25 cellular contexts compared by ENCODE assay signal in genomic region chrX:41670108-41670507, GRCh38. TPM values are rescaled to one million over a fixed set of nuclear protein-coding genes. Genes with fewer than 3 reads are reported as not detected.
DNase-seq lines count a peak whose midpoint lies in the region; ATAC-seq, FAIRE-seq and TF ChIP-seq lines count a peak whose summit lies in the region.
"Had no signal": no experiment of that assay in that cellular context is flagged by ENCODE, and none has a peak within 500 bp of the region (broad histone marks: within the 10 kb centered on the region; RNA-seq: fewer than 3 reads in every experiment).

No MANE protein-coding gene starts in this region.

- no TSS peak for BruUV-seq in Calu3 (replicated peaks; lab: Mats Ljungman, UMichigan)

- peaks cover 45% of the 10 kb centered on the region for H3K4me1 Mint-ChIP-seq in Calu3 (ENCODE audit: low read depth, unreplicated experiment)
- peaks cover 26% of the 10 kb centered on the region for H3K4me1 Mint-ChIP-seq in activated T-helper 17 cell treated with anti-CD3 and anti-CD28 coated beads, Interleukin-2, amount 50 U/mL, for 72 hours

- DNase-seq in Calu3, result no peak
- DNase-seq in GM18507 (ENCODE audit: extremely low spot score, insufficient read length, low read depth), result no peak
- no peak for DNase-seq in kidney
- DNase-seq in NCI-H2081 (lab: John Stamatoyannopoulos, UW), result no peak
- DNase-seq in body of pancreas, result no peak
- DNase-seq: CD4-positive, alpha-beta T cell; COR-L47; DMS 273 treated with DMSO at 0.1 percent for 48 hours; DMS79 treated with DMSO at 0.1 percent for 48 hours; NCI-H1694; NCI-H2081 treated with DMSO at 0.1 percent for 48 hours; NCI-H446; NCI-H526; Peyer's patch; SJCRH30 had no signal

- TF ChIP-seq CTCF in Calu3 (IDR thresholded peaks at IDR 0.05; ENCODE audit: unreplicated experiment), result no peak
- TF ChIP-seq CTCF in kidney (IDR thresholded peaks at IDR 0.05; ENCODE audit: borderline replicate concordance, extremely low read depth, insufficient read depth), result no peak
- TF ChIP-seq CTCF in body of pancreas (IDR thresholded peaks at IDR 0.05), result no peak

- TF ChIP-seq POLR2A in body of pancreas (IDR thresholded peaks at IDR 0.05), result no peak

- CTCF ChIA-PET in Calu3 (lab: Charles Lee), result no interaction called here

- intact Hi-C loops in Calu3 (cut with micrococcal nuclease; ENCODE audit: unreplicated experiment) (no loop called here), kidney (cut with DNase I) (no loop called here), body of pancreas (cut with DNase I) (no loop called here)

- FAIRE-seq in GM18507 (lab: Jason Lieb, UNC), result peak; percentile 84
- peak; percentile 11 for FAIRE-seq in kidney (lab: Jason Lieb, UNC)
- FAIRE-seq: G401.6, H54 had no signal

- H3K27me3 ChIP-seq in body of pancreas, result no peaks in the 10 kb centered on the region
- H3K27me3 ChIP-seq: Peyer's patch, SJCRH30 had no signal

- no peaks in the 10 kb centered on the region for H3K27me3 Mint-ChIP-seq in Calu3 (ENCODE audit: unreplicated experiment)
- no peaks in the 10 kb centered on the region for H3K27me3 Mint-ChIP-seq in activated T-helper 17 cell treated with anti-CD3 and anti-CD28 coated beads, Interleukin-2, amount 50 U/mL, for 72 hours
- H3K27me3 Mint-ChIP-seq: CD4-positive, alpha-beta T cell; IgD-negative memory B cell had no signal

- H3K36me3 Mint-ChIP-seq in Calu3 (ENCODE audit: insufficient read depth, unreplicated experiment), result peaks cover 7% of the 10 kb centered on the region
- peaks cover 54% of the 10 kb centered on the region for H3K36me3 Mint-ChIP-seq in activated T-helper 17 cell treated with anti-CD3 and anti-CD28 coated beads, Interleukin-2, amount 50 U/mL, for 72 hours (ENCODE audit: low read depth)

- H3K4me3 ChIP-seq in kidney (ENCODE audit: low read length in 2 of 2), result no peak overlapping the region
- no peak overlapping the region for H3K4me3 ChIP-seq in body of pancreas
- H3K4me3 ChIP-seq: Peyer's patch, SJCRH30 had no signal

- H3K9ac ChIP-seq in kidney (ENCODE audit: low read length in 2 of 2), result no peak overlapping the region

- no peaks in the 10 kb centered on the region for H3K36me3 ChIP-seq in kidney (ENCODE audit: control insufficient read depth in 1 of 2, insufficient read depth in 2 of 2, low read length in 2 of 2)
- no peaks in the 10 kb centered on the region for H3K36me3 ChIP-seq in body of pancreas (replicated peaks in 1 of 2; ENCODE audit: insufficient read depth in 1 of 2, low read depth in 2 of 2)
- H3K36me3 ChIP-seq: Peyer's patch, SJCRH30 had no signal

- H3K9me3 ChIP-seq in kidney (ENCODE audit: control insufficient read depth in 1 of 2, low read length in 2 of 2) (no peaks in the 10 kb centered on the region), body of pancreas (no peaks in the 10 kb centered on the region)
- H3K9me3 ChIP-seq: Peyer's patch, SJCRH30 had no signal

- no peaks in the 10 kb centered on the region for H3K9me3 Mint-ChIP-seq in Calu3 (ENCODE audit: low read depth, unreplicated experiment)
- H3K9me3 Mint-ChIP-seq in activated T-helper 17 cell treated with anti-CD3 and anti-CD28 coated beads, Interleukin-2, amount 50 U/mL, for 72 hours, result no peaks in the 10 kb centered on the region
- H3K9me3 Mint-ChIP-seq: CD4-positive, alpha-beta T cell; IgD-negative memory B cell had no signal

- H3K27ac ChIP-seq in kidney (ENCODE audit: low read depth in 2 of 2, low read length in 2 of 2) (no peak overlapping the region), body of pancreas (no peak overlapping the region)
- H3K27ac ChIP-seq: Peyer's patch, SJCRH30 had no signal

- no peak for ATAC-seq in activated T-helper 17 cell treated with anti-CD3 and anti-CD28 coated beads, Interleukin-2, amount 50 U/mL, for 72 hours (replicated peaks)
- ATAC-seq in HG03565 (IDR thresholded peaks at IDR 0.05; ENCODE audit: unreplicated experiment), result no peak
- no peak for ATAC-seq in body of pancreas
- no peak for ATAC-seq in HG02852 (IDR thresholded peaks at IDR 0.05; ENCODE audit: unreplicated experiment)

- H3K4me3 Mint-ChIP-seq in Calu3 (ENCODE audit: low read depth, unreplicated experiment), result peak overlapping the region; percentile 26
- H3K4me3 Mint-ChIP-seq in activated T-helper 17 cell treated with anti-CD3 and anti-CD28 coated beads, Interleukin-2, amount 50 U/mL, for 72 hours, result no peak overlapping the region
- H3K4me3 Mint-ChIP-seq: CD4-positive, alpha-beta T cell; IgD-negative memory B cell had no signal

- H3K4me1 ChIP-seq in kidney (ENCODE audit: control insufficient read depth in 1 of 2, insufficient read depth in 1 of 2, low read depth in 1 of 2, low read length in 2 of 2), result peaks cover 0 to 8% of the 10 kb centered on the region in 2 donors
- no peaks in the 10 kb centered on the region for H3K4me1 ChIP-seq in body of pancreas
- H3K4me1 ChIP-seq: Peyer's patch, SJCRH30 had no signal

- peak overlapping the region; percentile 39 for H3K27ac Mint-ChIP-seq in Calu3 (ENCODE audit: unreplicated experiment)
- H3K27ac Mint-ChIP-seq in activated T-helper 17 cell treated with anti-CD3 and anti-CD28 coated beads, Interleukin-2, amount 50 U/mL, for 72 hours, result peak overlapping the region; percentile 30
- H3K27ac Mint-ChIP-seq: CD4-positive, alpha-beta T cell had no signal

RNA-seq across cellular contexts. Expression of gene GPR34, which starts 18.7 kb away (rescaled TPM):
- total RNA-seq in Calu3 (2022) (not detected in 2 replicates), kidney (17.9 TPM), body of pancreas (1 to 10 TPM; 1.3 to 4.9 TPM)
- under 1 TPM; 0.15 to 0.26 TPM for total RNA-seq in activated T-helper 17 cell treated with anti-CD3 and anti-CD28 coated beads, Interleukin-2, amount 50 U/mL, for 72 hours
- 2.2 TPM for polyA plus RNA-seq in kidney (ENCODE audit: insufficient read depth, low read depth, low replicate concordance)
- total RNA-seq: A673; CD4-positive, alpha-beta T cell; MCF 10A; OCI-LY7; SJCRH30 had no signal
- polyA plus RNA-seq: BJ had no signal

RNA-seq across cellular contexts. Expression of gene GPR82, which starts 53.9 kb away (rescaled TPM):
- total RNA-seq in Calu3 (2022) (not detected in 2 replicates), kidney (0.98 TPM), body of pancreas (under 1 TPM in 1 of 2 donors, not detected in 1; 0.52 TPM)
- total RNA-seq in activated T-helper 17 cell treated with anti-CD3 and anti-CD28 coated beads, Interleukin-2, amount 50 U/mL, for 72 hours, result not detected
- polyA plus RNA-seq in kidney (ENCODE audit: insufficient read depth, low read depth, low replicate concordance), result 0.15 TPM
- total RNA-seq: A673; CD4-positive, alpha-beta T cell; MCF 10A; SJCRH30 had no signal
- polyA plus RNA-seq: BJ had no signal
